In genomic region chr15:89907289-89907688, GRCh38 we compare ENCODE assay signal across 29 cellular contexts. TPM values are rescaled to one million over a fixed set of nuclear protein-coding genes. Genes with fewer than 3 reads are reported as not detected.
"Had no signal": no experiment of that assay in that cellular context is flagged by ENCODE, and none has a peak within 500 bp of the region (broad histone marks: within the 10 kb centered on the region; RNA-seq: fewer than 3 reads in every experiment).

No MANE protein-coding gene starts in this region.

- DNase-seq: activated B cell treated with CpG ODN at 0.5 μM for 24 hours; activated CD4-positive, alpha-beta T cell treated with anti-CD3 and anti-CD28 coated beads for 4 hours; activated CD4-positive, alpha-beta T cell treated with anti-CD3 and anti-CD28 coated beads, Interleukin-2, amount 50 U/mL, for 4 hours; activated CD8-positive, alpha-beta memory T cell treated with anti-CD3 and anti-CD28 coated beads, Interleukin-2, amount 50 U/mL, for 4 hours; activated gamma-delta T cell treated with Interleukin-2 at 50 U/mL for 16 hours; activated naive CD4-positive, alpha-beta T cell treated with anti-CD3 and anti-CD28 coated beads, Interleukin-2, amount 50 U/mL, for 16 hours; activated T-cell treated with anti-CD3 and anti-CD28 coated beads, Interleukin-2, amount 50 U/mL, for 24 hours; aorta; body of pancreas; effector CD8-positive, alpha-beta T cell; gastrocnemius medialis; glutamatergic neuron; kidney; naive B cell; ovary; retina; stimulated activated CD4-positive, alpha-beta T cell treated with anti-CD3 and anti-CD28 coated beads, Interleukin-12 subunit alpha, Interleukin-12 subunit beta, amount 100 ng/mL, for 4 hours; stimulated activated CD4-positive, alpha-beta T cell treated with anti-CD3 and anti-CD28 coated beads, Interleukin-4, amount 100 ng/mL, for 1 hour; T-helper 2 cell; trophoblast cell had no signal

- H3K4me1 Mint-ChIP-seq: activated T-helper 17 cell treated with anti-CD3 and anti-CD28 coated beads, Interleukin-2, amount 50 U/mL, for 72 hours had no signal

- H3K27ac ChIP-seq: body of pancreas, gastrocnemius medialis, hepatocyte, ovary, skin epidermis, thoracic aorta had no signal

- ATAC-seq: activated T-helper 17 cell treated with anti-CD3 and anti-CD28 coated beads, Interleukin-2, amount 50 U/mL, for 72 hours; body of pancreas; gastrocnemius medialis; sciatic nerve had no signal

- H3K36me3 ChIP-seq: ovary had no signal

- H3K27ac Mint-ChIP-seq: activated B cell treated with CpG ODN at 0.5 μM for 24 hours; activated T-cell treated with anti-CD3 and anti-CD28 coated beads, Interleukin-2, amount 50 U/mL, for 24 hours; activated T-helper 17 cell treated with anti-CD3 and anti-CD28 coated beads, Interleukin-2, amount 50 U/mL, for 72 hours; mesothelial cell of epicardium; naive B cell; progenitor cell of endocrine pancreas; stimulated activated naive CD8-positive, alpha-beta T cell treated with anti-CD3 and anti-CD28 coated beads, Interleukin-15, Interleukin-2, amounts not matched to agents 100 ng/mL and 50 ng/mL, for 24 hours had no signal

- H3K4me2 ChIP-seq: hepatocyte had no signal

- H3K4me3 ChIP-seq: body of pancreas, gastrocnemius medialis, hepatocyte, ovary, skin epidermis, thoracic aorta had no signal

- H3K4me3 Mint-ChIP-seq: activated B cell treated with CpG ODN at 0.5 μM for 24 hours; activated T-cell treated with anti-CD3 and anti-CD28 coated beads, Interleukin-2, amount 50 U/mL, for 24 hours; activated T-helper 17 cell treated with anti-CD3 and anti-CD28 coated beads, Interleukin-2, amount 50 U/mL, for 72 hours; mesothelial cell of epicardium; naive B cell; stimulated activated naive CD8-positive, alpha-beta T cell treated with anti-CD3 and anti-CD28 coated beads, Interleukin-15, Interleukin-2, amounts not matched to agents 100 ng/mL and 50 ng/mL, for 24 hours had no signal

- H3K27me3 ChIP-seq: body of pancreas, gastrocnemius medialis, hepatocyte, ovary had no signal

- H3K36me3 Mint-ChIP-seq: naive B cell had no signal

- H2AFZ ChIP-seq: hepatocyte had no signal

- H3K9me3 Mint-ChIP-seq: activated B cell treated with CpG ODN at 0.5 μM for 24 hours; activated T-cell treated with anti-CD3 and anti-CD28 coated beads, Interleukin-2, amount 50 U/mL, for 24 hours; activated T-helper 17 cell treated with anti-CD3 and anti-CD28 coated beads, Interleukin-2, amount 50 U/mL, for 72 hours; mesothelial cell of epicardium; naive B cell; stimulated activated naive CD8-positive, alpha-beta T cell treated with anti-CD3 and anti-CD28 coated beads, Interleukin-15, Interleukin-2, amounts not matched to agents 100 ng/mL and 50 ng/mL, for 24 hours had no signal

- H3K9me3 ChIP-seq: body of pancreas, gastrocnemius medialis, ovary, thoracic aorta had no signal

RNA-seq across cellular contexts. Expression of gene ARPIN, which starts 5.5 kb away (rescaled TPM):
- total RNA-seq: activated B cell treated with CpG ODN at 0.5 μM for 24 hours; activated CD8-positive, alpha-beta memory T cell treated with anti-CD3 and anti-CD28 coated beads for 36 hours; activated T-helper 17 cell treated with anti-CD3 and anti-CD28 coated beads, Interleukin-2, amount 50 U/mL, for 72 hours had no signal
